In the genomic region with DNA sequence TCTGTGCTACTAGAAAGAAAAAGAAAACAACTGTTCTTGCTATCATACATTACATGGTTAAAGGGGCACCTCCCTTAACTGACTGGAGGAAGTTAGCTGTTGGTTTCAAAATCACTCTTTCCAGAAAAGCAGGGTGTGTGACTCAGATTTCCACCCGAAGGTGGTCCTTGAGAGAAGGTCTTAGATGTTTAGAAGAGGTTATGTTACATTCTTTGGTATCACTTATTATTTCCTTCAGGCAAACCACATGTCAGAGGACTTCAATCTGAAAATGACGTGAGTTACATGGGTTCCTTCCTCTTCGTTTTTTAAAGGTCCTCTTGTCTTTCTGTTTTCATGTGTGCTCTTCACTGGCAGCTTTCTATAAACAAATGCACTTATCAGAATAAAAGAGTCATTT, we compare ENCODE assay signal across 8 cellular contexts.
A peak's percentile ranks its signal among the peaks of the same experiment; 100 is the strongest.
DNase-seq lines count a peak whose midpoint lies in the region; ATAC-seq and TF ChIP-seq lines count a peak whose summit lies in the region.

No MANE protein-coding gene starts in this region.

- TF ChIP-seq CTCF in astrocyte of the spinal cord (IDR thresholded peaks at IDR 0.05; ENCODE audit: low read depth, low read length): no peak

- in situ Hi-C loops in astrocyte of the spinal cord (cut with HindIII; ENCODE audit: low sequenced_read_pairs): no loop called here

- ATAC-seq in GM18502 (IDR thresholded peaks at IDR 0.05; ENCODE audit: poor library complexity, unreplicated experiment): peak; percentile 95
- peak; percentile 76 for ATAC-seq in HG02840 (IDR thresholded peaks at IDR 0.05; ENCODE audit: low FRiP score, unreplicated experiment)

- no peak overlapping the region for H3K4me3 ChIP-seq in astrocyte of the spinal cord (ENCODE audit: low read depth, low read length)

- DNase-seq in RPMI7951 (ENCODE audit: low read depth) (peak; percentile 44), astrocyte of the spinal cord (ENCODE audit: low read depth, low spot score) (peak; percentile 32), HuH-7.5 (ENCODE audit: low spot score) (no peak), NCI-H2107 treated with DMSO at 0.1 percent for 48 hours (lab: John Stamatoyannopoulos, UW; ENCODE audit: unreplicated experiment) (no peak), NCI-H128 (lab: John Stamatoyannopoulos, UW; ENCODE audit: unreplicated experiment) (no peak)
- DNase-seq in stimulated activated CD4-positive, alpha-beta T cell treated with anti-CD3 and anti-CD28 coated beads, TNF-alpha, amount 100 ng/mL, for 48 hours (ENCODE audit: low read depth in 3 of 3): peak; percentile 23 to 63 (median 27)

Comparison
In these comparisons a context has a peak if more than half of its experiments do, and no peak if none do; other contexts are left out.
1. DNase-seq: peak in RPMI7951 (single experiment), astrocyte of the spinal cord (single experiment) and stimulated activated CD4-positive, alpha-beta T cell treated with anti-CD3 and anti-CD28 coated beads, TNF-alpha, amount 100 ng/mL, for 48 hours (3 of 3); none in HuH-7.5 (single experiment), NCI-H2107 treated with DMSO at 0.1 percent for 48 hours (single experiment) and NCI-H128 (single experiment).